In the genomic region with DNA sequence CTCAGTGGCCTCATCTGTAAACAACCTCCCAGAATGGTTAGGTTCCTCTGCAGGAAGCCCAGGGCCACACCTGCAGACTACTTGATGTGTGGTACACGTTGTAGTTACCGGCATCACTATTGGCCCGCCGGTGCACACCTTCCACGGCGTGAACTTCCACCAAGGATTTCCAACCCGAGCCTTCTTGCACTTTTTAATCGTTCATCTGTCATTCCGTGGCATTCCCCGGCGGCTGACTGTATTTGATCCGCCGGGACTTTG, we compare ENCODE assay signal across 8 cellular contexts. TPM values are rescaled to one million over a fixed set of nuclear protein-coding genes. Genes with fewer than 3 reads are reported as not detected.
DNase-seq lines count a peak whose midpoint lies in the region; ATAC-seq, FAIRE-seq and TF ChIP-seq lines count a peak whose summit lies in the region.

No MANE protein-coding gene starts in this region.

- intact Hi-C loops in aorta (cut with DNase I) = loop anchor here (1.0 to 5.0 kb wide), 4 partner anchors 10 to 35 kb away; no protein-coding TSS in a partner anchor

- 2 to 3% methylated on average over 13 of the region's 13 CpGs for WGBS in aorta, 2 donors

- H3K4me3 ChIP-seq in MG63 (peak overlapping the region; percentile 53), bronchial epithelial cell (ENCODE audit: low read depth, low read length) (peak overlapping the region; percentile 40), mononuclear cell (ENCODE audit: low read length) (peak overlapping the region; percentile 39), aorta (ENCODE audit: low read length in 2 of 2) (peak overlapping the region; percentile 2 to 32)

- no peak for TF ChIP-seq CTCF in bronchial epithelial cell (IDR thresholded peaks at IDR 0.05; ENCODE audit: insufficient read depth, low read length, severe bottlenecking)

- H3K27ac ChIP-seq in aorta (ENCODE audit: low read depth in 1 of 2, low read length in 2 of 2) = peak overlapping the region in 1 of 2 donors; percentile 28

- H3K27me3 ChIP-seq in MG63 = no peaks in the 10 kb centered on the region
- H3K27me3 ChIP-seq in bronchial epithelial cell (ENCODE audit: control insufficient read depth, insufficient read depth, low read length) = no peaks in the 10 kb centered on the region
- H3K27me3 ChIP-seq in mononuclear cell (ENCODE audit: insufficient read depth, low read length) = peaks cover 3% of the 10 kb centered on the region
- H3K27me3 ChIP-seq in aorta (ENCODE audit: control insufficient read depth in 1 of 2, insufficient read depth in 2 of 2, low read length in 1 of 2) = no peaks in the 10 kb centered on the region

- H3K9me3 ChIP-seq in MG63 = no peaks in the 10 kb centered on the region
- H3K9me3 ChIP-seq in mononuclear cell (ENCODE audit: low read depth, low read length) = no peaks in the 10 kb centered on the region
- no peaks in the 10 kb centered on the region for H3K9me3 ChIP-seq in aorta (ENCODE audit: control insufficient read depth, low read length)

- H3K36me3 ChIP-seq in MG63 (no peaks in the 10 kb centered on the region), bronchial epithelial cell (ENCODE audit: control insufficient read depth, insufficient read depth, low read length) (no peaks in the 10 kb centered on the region), aorta (ENCODE audit: control insufficient read depth in 1 of 2, insufficient read depth in 2 of 2, low read length in 1 of 2) (no peaks in the 10 kb centered on the region)

- H3K4me1 ChIP-seq in mononuclear cell (ENCODE audit: insufficient read depth, low read length) (peaks cover 48% of the 10 kb centered on the region), aorta (ENCODE audit: control insufficient read depth in 1 of 2, insufficient read depth in 2 of 2, low read length in 2 of 2) (no peaks in the 10 kb centered on the region)

- peak; percentile 80 for DNase-seq in activated CD8-positive, alpha-beta memory T cell treated with anti-CD3 and anti-CD28 coated beads for 24 hours
- no peak for DNase-seq in activated CD8-positive, alpha-beta memory T cell treated with anti-CD3 and anti-CD28 coated beads, Interleukin-2, amount 50 U/mL, for 48 hours
- DNase-seq in MG63 (no peak), bronchial epithelial cell (ENCODE audit: low read depth) (no peak), aorta (no peak), NCI-H2227 treated with DMSO at 0.1 percent for 48 hours (lab: John Stamatoyannopoulos, UW) (no peak), GM03348 (ENCODE audit: low spot score) (no peak)

- peak; percentile 1 for ATAC-seq in aorta (ENCODE audit: low FRiP score)

- FAIRE-seq in bronchial epithelial cell (lab: Jason Lieb, UNC) = no peak

RNA-seq across cellular contexts. Expression of a gene that starts 5.3 kb away (rescaled TPM):
- 31.9 and 43.0 TPM in 2 replicates for total RNA-seq in MG63 (2014; rRNA removed; shearing (Covaris generic); ENCODE audit: low replicate concordance)
- 10.3 and 26.0 TPM in 2 replicates for total RNA-seq in bronchial epithelial cell
- 6.1 TPM for total RNA-seq in mononuclear cell
- total RNA-seq in aorta = 10 to 100 TPM; 15.2 to 21.4 TPM
- polyA plus RNA-seq in aorta = 10 to 100 TPM; 15.7 to 22.2 TPM

RNA-seq across cellular contexts. Expression of a gene that starts 12.7 kb away (rescaled TPM):
- total RNA-seq in MG63 (2014; rRNA removed; shearing (Covaris generic); ENCODE audit: low replicate concordance) = 15.6 and 22.6 TPM in 2 replicates
- total RNA-seq in bronchial epithelial cell (20.8 and 35.7 TPM in 2 replicates), mononuclear cell (1.9 TPM), aorta (1 to 10 TPM; 3.0 to 6.9 TPM)
- polyA plus RNA-seq in aorta = 1 to 10 TPM; 4.3 to 6.3 TPM

RNA-seq across cellular contexts. Expression of a gene that starts 26.0 kb away (rescaled TPM):
- 8,781 and 10,327 TPM in 2 replicates for total RNA-seq in MG63 (2014; rRNA removed; shearing (Covaris generic); ENCODE audit: low replicate concordance)
- 5,806 and 7,283 TPM in 2 replicates for total RNA-seq in bronchial epithelial cell
- total RNA-seq in mononuclear cell = 5,375 TPM
- total RNA-seq in aorta = 1,000 to 10,000 TPM in 1 of 2 donors, 100 to 1,000 TPM in 1; 922 to 1,191 TPM
- 1,000 to 10,000 TPM; 1,838 to 2,024 TPM for polyA plus RNA-seq in aorta

RNA-seq across cellular contexts. Expression of a gene that starts 43.2 kb away (rescaled TPM):
- total RNA-seq in MG63 (2014; rRNA removed; shearing (Covaris generic); ENCODE audit: low replicate concordance) = 3.9 and 5.8 TPM in 2 replicates
- total RNA-seq in bronchial epithelial cell (1.3 and 2.2 TPM in 2 replicates), mononuclear cell (17.5 TPM), aorta (10 to 100 TPM; 11.9 to 18.7 TPM)
- polyA plus RNA-seq in aorta = 10 to 100 TPM in 1 of 2 donors, 1 to 10 TPM in 1; 3.0 to 19.3 TPM
